Comparison of ENCODE assay signal across 13 cellular contexts in the genomic region with DNA sequence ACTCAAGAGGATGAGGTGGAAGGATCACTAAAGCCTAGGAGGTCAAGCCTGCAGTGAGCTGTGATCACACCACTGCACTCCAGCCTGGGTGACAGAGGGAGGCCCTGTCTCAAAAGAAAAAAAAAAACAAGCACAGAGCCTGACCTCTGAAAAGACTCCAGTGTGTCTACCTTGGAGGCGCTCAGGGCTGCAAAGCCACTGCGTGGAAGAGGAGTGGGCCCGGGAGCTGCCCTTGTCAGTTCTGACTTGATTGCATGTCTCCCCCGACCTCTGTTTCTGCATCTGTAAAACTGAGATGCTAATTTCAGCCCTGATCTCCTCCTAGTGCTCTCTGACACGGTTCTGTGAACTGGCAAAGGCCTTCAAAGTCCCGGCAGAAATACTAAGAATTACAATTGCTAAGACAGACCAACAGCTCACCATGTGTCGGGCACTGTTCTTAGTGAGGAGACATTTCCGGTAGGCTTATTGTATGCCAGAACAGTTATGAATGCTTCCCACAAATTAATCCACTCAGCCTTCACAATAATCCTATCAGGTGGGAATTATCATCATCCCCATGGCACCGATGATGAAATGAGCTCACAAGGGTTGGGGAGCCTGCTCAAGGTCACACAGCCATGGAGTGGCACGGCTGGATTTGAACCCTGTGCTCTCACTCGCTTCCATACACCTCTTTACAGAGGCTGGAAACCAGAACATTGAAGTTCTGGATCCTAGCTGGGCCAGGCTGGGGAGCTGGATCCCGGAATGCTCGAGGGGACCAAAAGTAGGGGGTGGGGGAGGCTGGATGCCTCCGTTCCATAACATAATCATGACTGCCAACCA. TPM values are rescaled to one million over a fixed set of nuclear protein-coding genes. Genes with fewer than 3 reads are reported as not detected.
DNase-seq lines count a peak whose midpoint lies in the region; ATAC-seq, FAIRE-seq and TF ChIP-seq lines count a peak whose summit lies in the region.
"Had no signal": no experiment of that assay in that cellular context is flagged by ENCODE, and none has a peak within 500 bp of the region (broad histone marks: within the 10 kb centered on the region; RNA-seq: fewer than 3 reads in every experiment).

No MANE protein-coding gene starts in this region.

- TF ChIP-seq CTCF in D721Med (IDR thresholded peaks at IDR 0.05; ENCODE audit: insufficient read depth, missing control alignments) (no peak), OCI-LY7 (conservative IDR thresholded peaks at IDR 0.05; ENCODE audit: low read length) (no peak), fibroblast of mammary gland (conservative IDR thresholded peaks at IDR 0.05; ENCODE audit: control insufficient read depth, insufficient read depth, low read depth, low read length) (no peak), sigmoid colon (IDR thresholded peaks at IDR 0.05) (no peak), pancreas (IDR thresholded peaks at IDR 0.05) (no peak)

- no peak for TF ChIP-seq POLR2A in sigmoid colon (IDR thresholded peaks at IDR 0.05)

- CTCF ChIA-PET in OCI-LY7 (lab: Charles Lee; ENCODE audit: unreplicated experiment) = no interaction called here

- H3K9me2 ChIP-seq in OCI-LY7 (ENCODE audit: insufficient read depth, low read length) = no peaks in the 10 kb centered on the region

- no peak overlapping the region for H2AFZ ChIP-seq in OCI-LY7 (ENCODE audit: low read length)

- H3K9me3 ChIP-seq in OCI-LY7 (ENCODE audit: low read length) (no peaks in the 10 kb centered on the region), sigmoid colon (no peaks in the 10 kb centered on the region), pancreas (no peaks in the 10 kb centered on the region)
- H3K9me3 ChIP-seq: stomach had no signal

- H4K20me1 ChIP-seq in OCI-LY7 (ENCODE audit: insufficient read depth, low read length) = no peaks in the 10 kb centered on the region

- POLR2A ChIA-PET in OCI-LY7 (lab: Charles Lee) = interaction anchor here (0.5 to 1.1 kb wide), 3 partner anchors 25 to 137 kb away, joined by 3 to 5 read pairs (median 4); a partner anchor contains a TSS

- DNase-seq in D721Med (ENCODE audit: insufficient read length, low spot score) (peak; percentile 63), OCI-LY7 (ENCODE audit: low spot score) (peak; percentile 64), fibroblast of mammary gland (ENCODE audit: low read depth) (peak; percentile 22), sigmoid colon (peak; percentile 41), kidney glomerular epithelial cell (lab: John Stamatoyannopoulos, UW) (no peak), NOMO-1 treated with DMSO at 0.1 percent for 48 hours (lab: John Stamatoyannopoulos, UW; ENCODE audit: unreplicated experiment) (no peak), pancreas (no peak)
- no peak for DNase-seq in stimulated activated CD8-positive, alpha-beta memory T cell treated with anti-CD3 and anti-CD28 coated beads, Interleukin-4, amount 100 ng/mL, for 48 hours
- DNase-seq: COR-L47, NCI-H1105 treated with DMSO at 0.1 percent for 48 hours, NCI-H510A treated with DMSO at 0.1 percent for 48 hours had no signal

- peaks cover 79% of the 10 kb centered on the region for H3K79me2 ChIP-seq in OCI-LY7 (ENCODE audit: insufficient read depth, low read depth, low read length)

- ATAC-seq in pancreas = no peak

- H3K4me2 ChIP-seq in OCI-LY7 (ENCODE audit: low read length) = peak overlapping the region; percentile 93

- H3K4me3 ChIP-seq in OCI-LY7 (ENCODE audit: low read depth, low read length, poor library complexity, severe bottlenecking) (peak overlapping the region; percentile 48), fibroblast of mammary gland (ENCODE audit: control insufficient read depth, low read depth, low read length) (no peak overlapping the region), sigmoid colon (no peak overlapping the region), pancreas (no peak overlapping the region)
- H3K4me3 ChIP-seq: lung had no signal

- FAIRE-seq in D721Med (lab: Jason Lieb, UNC) = peak; percentile 95
- no peak for FAIRE-seq in pancreas (lab: Jason Lieb, UNC)

- BruUV-seq in OCI-LY7 (replicated peaks; lab: Mats Ljungman, UMichigan) = no TSS peak

- peak overlapping the region; percentile 94 for H3K27ac ChIP-seq in OCI-LY7 (ENCODE audit: low read depth, low read length, poor library complexity, severe bottlenecking)
- H3K27ac ChIP-seq in sigmoid colon = peak overlapping the region in 1 of 4 donors; percentile 71
- no peak overlapping the region for H3K27ac ChIP-seq in pancreas

- H3K4me1 ChIP-seq in OCI-LY7 (ENCODE audit: insufficient read depth, low read length, poor library complexity, severe bottlenecking) = peaks cover 57% of the 10 kb centered on the region
- H3K4me1 ChIP-seq in sigmoid colon = peaks cover 4 to 84% (median 80%) of the 10 kb centered on the region in 4 donors
- H3K4me1 ChIP-seq in pancreas = peaks cover 29 to 45% (median 39%) of the 10 kb centered on the region in 3 donors

- no peak for TF ChIP-seq EP300 in sigmoid colon (IDR thresholded peaks at IDR 0.05)

- H3K36me3 ChIP-seq in OCI-LY7 (ENCODE audit: insufficient read depth, low read length) = peaks cover 6% of the 10 kb centered on the region; the same call in 1 of the 2 replicates
- H3K36me3 ChIP-seq in sigmoid colon = no peaks in the 10 kb centered on the region
- no peaks in the 10 kb centered on the region for H3K36me3 ChIP-seq in pancreas

- 72 to 84% methylated on average over 14 of the region's 14 CpGs for WGBS in sigmoid colon, 2 donors
- 58 to 62% methylated on average over 14 of the region's 14 CpGs for WGBS in pancreas, 2 donors

- intact Hi-C loops in OCI-LY7 (cut with micrococcal nuclease; ENCODE audit: unreplicated experiment) (loop anchor here (10.0 kb wide), 3 partner anchors 137 to 323 kb away; a partner anchor contains a TSS), sigmoid colon (cut with DNase I) (loop anchor here (5.0 to 10.0 kb wide), 2 partner anchors 89 to 143 kb away; a partner anchor contains a TSS), pancreas (cut with DNase I) (no loop called here)

- no peaks in the 10 kb centered on the region for H3K27me3 ChIP-seq in sigmoid colon
- H3K27me3 ChIP-seq in pancreas = no peaks in the 10 kb centered on the region
- H3K27me3 ChIP-seq: stomach had no signal

RNA-seq across cellular contexts. Expression of a gene that starts 3.5 kb away (rescaled TPM):
- total RNA-seq in OCI-LY7 (2014; rRNA removed; shearing (Covaris generic)) = 97.8 and 116 TPM in 2 replicates
- total RNA-seq in OCI-LY7 (2022) (192 and 197 TPM in 2 replicates), sigmoid colon (10 to 100 TPM; 57.4 to 78.7 (median 76.3) TPM), pancreas (10 to 100 TPM; 49.2 to 79.3 (median 54.5) TPM)
- polyA plus RNA-seq in sigmoid colon (100 to 1,000 TPM in 1 of 3 donors, 10 to 100 TPM in 2; 28.0 to 107 (median 31.2) TPM), pancreas (10 to 100 TPM; 54.8 to 70.1 TPM)

RNA-seq across cellular contexts. Expression of a gene that starts 55.1 kb away (rescaled TPM):
- 0.54 and 0.59 TPM in 2 replicates for total RNA-seq in OCI-LY7 (2014; rRNA removed; shearing (Covaris generic))
- total RNA-seq in OCI-LY7 (2022) = 0.48 and 0.61 TPM in 2 replicates
- total RNA-seq in sigmoid colon = not detected
- polyA plus RNA-seq in sigmoid colon = under 1 TPM in 1 of 3 donors, not detected in 2; 0.23 TPM
- under 1 TPM in 1 of 6 donors, not detected in 5; 0.19 TPM for total RNA-seq in pancreas
- under 1 TPM in 1 of 2 donors, not detected in 1; 0.21 TPM for polyA plus RNA-seq in pancreas
- total RNA-seq: stomach had no signal

Comparison
In these comparisons a context has a peak if more than half of its experiments do, and no peak if none do; other contexts are left out.
1. DNase-seq: peak in D721Med (single experiment), OCI-LY7 (single experiment), fibroblast of mammary gland (single experiment) and sigmoid colon (single experiment); none in kidney glomerular epithelial cell (single experiment), NOMO-1 treated with DMSO at 0.1 percent for 48 hours (single experiment), pancreas (0 of 6) and stimulated activated CD8-positive, alpha-beta memory T cell treated with anti-CD3 and anti-CD28 coated beads, Interleukin-4, amount 100 ng/mL, for 48 hours (single experiment).
2. intact Hi-C loops: an anchor here in OCI-LY7 (10.0 kb wide) and sigmoid colon (5.0 to 10.0 kb wide); none called in pancreas.